ENCODE assay signal across 8 cellular contexts in the genomic region with DNA sequence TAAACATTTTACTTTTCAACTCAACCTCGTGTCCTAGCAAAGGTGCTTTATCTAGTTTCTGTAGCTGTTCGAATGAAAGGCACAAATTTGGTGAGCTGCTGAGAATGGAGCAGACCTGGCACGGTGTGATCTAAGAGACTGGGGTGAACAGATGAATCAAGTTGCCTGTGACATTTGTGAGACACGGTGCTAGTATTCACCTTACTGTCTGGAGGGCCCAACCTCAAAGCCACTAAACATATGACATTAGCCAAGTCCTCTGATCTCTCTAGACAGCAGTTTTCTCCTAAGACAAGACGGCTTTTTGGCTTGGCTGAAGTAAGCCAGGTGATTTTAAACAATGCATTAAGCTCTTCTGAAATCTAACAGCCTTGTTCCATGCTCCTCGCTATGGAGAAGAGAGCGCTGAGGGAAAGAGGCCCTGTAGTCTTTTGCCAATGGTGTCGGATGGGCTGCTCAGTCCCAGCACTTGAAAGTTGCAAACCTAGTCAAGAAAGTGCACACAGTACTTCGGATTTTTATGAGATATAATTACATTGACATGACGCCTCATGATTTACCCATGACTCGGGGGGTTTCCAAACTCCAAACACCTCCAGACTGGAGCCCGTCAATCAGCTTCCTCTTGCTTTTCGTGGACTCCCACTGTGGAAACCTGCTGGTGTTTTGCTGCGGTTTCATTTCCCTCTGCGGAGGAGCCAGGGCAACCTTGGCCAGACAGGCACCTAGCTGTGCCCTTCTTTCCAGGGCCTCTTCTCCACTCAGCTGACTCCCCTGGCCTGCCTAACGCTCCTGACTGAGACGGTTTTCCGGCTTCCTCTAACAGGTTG. TPM values are rescaled to one million over a fixed set of nuclear protein-coding genes. Genes with fewer than 3 reads are reported as not detected.
DNase-seq lines count a peak whose midpoint lies in the region; ATAC-seq and TF ChIP-seq lines count a peak whose summit lies in the region.

No MANE protein-coding gene starts in this region.

- no peaks in the 10 kb centered on the region for H3K27me3 Mint-ChIP-seq in stimulated activated naive CD8-positive, alpha-beta T cell treated with anti-CD3 and anti-CD28 coated beads, Interleukin-15, amount 100 ng/mL, for 72 hours

- TF ChIP-seq RAD21 in liver (IDR thresholded peaks at IDR 0.05): no peak

- no peaks in the 10 kb centered on the region for H3K9me3 ChIP-seq in liver (ENCODE audit: control insufficient read depth in 4 of 4, low read length in 3 of 4)

- ATAC-seq in stimulated activated naive CD8-positive, alpha-beta T cell treated with anti-CD3 and anti-CD28 coated beads, Interleukin-15, amount 100 ng/mL, for 72 hours: peak; percentile 50

- H3K27me3 ChIP-seq in liver (ENCODE audit: control insufficient read depth in 4 of 4, insufficient read depth in 4 of 4, low read length in 3 of 4): no peaks in the 10 kb centered on the region

- H3K4me3 Mint-ChIP-seq in stimulated activated naive CD8-positive, alpha-beta T cell treated with anti-CD3 and anti-CD28 coated beads, Interleukin-15, amount 100 ng/mL, for 72 hours: peak overlapping the region; percentile 98 to 99

- TF ChIP-seq CTCF in astrocyte of the spinal cord (IDR thresholded peaks at IDR 0.05; ENCODE audit: low read depth, low read length) (no peak), liver (IDR thresholded peaks at IDR 0.05; ENCODE audit: low read depth, low read length, missing input control) (no peak)

- peaks cover 5 to 34% (median 26%) of the 10 kb centered on the region in 4 donors for H3K4me1 ChIP-seq in liver (ENCODE audit: control insufficient read depth in 4 of 4, insufficient read depth in 4 of 4, low read length in 3 of 4)

- peak overlapping the region; percentile 96 to 97 for H3K27ac Mint-ChIP-seq in stimulated activated naive CD8-positive, alpha-beta T cell treated with anti-CD3 and anti-CD28 coated beads, Interleukin-15, amount 100 ng/mL, for 72 hours

- in situ Hi-C loops in astrocyte of the spinal cord (cut with HindIII; ENCODE audit: low sequenced_read_pairs): no loop called here

- 20% methylated on average over 18 of the region's 18 CpGs for WGBS in liver

- H3K4me3 ChIP-seq in astrocyte of the spinal cord (ENCODE audit: low read depth, low read length) (peak overlapping the region; percentile 81), liver (ENCODE audit: low read depth in 1 of 3, low read length in 3 of 3) (peak overlapping the region; percentile 65 to 96 (median 85))

- peaks cover 3 to 7% (median 6%) of the 10 kb centered on the region in 4 donors for H3K36me3 ChIP-seq in liver (ENCODE audit: control insufficient read depth in 4 of 4, insufficient read depth in 3 of 4, low read depth in 1 of 4, low read length in 3 of 4)

- peaks cover 31% of the 10 kb centered on the region for H3K4me1 Mint-ChIP-seq in stimulated activated naive CD8-positive, alpha-beta T cell treated with anti-CD3 and anti-CD28 coated beads, Interleukin-15, amount 100 ng/mL, for 72 hours

- H3K27ac ChIP-seq in liver (ENCODE audit: low read depth in 1 of 2, low read length in 2 of 2): peak overlapping the region; percentile 74 to 84

- DNase-seq in stimulated activated CD8-positive, alpha-beta memory T cell treated with anti-CD3 and anti-CD28 coated beads, Interleukin-12 subunit alpha, Interleukin-12 subunit beta, amount 100 ng/mL, for 1 hour (ENCODE audit: low read depth): peak; percentile 8
- DNase-seq in stimulated activated CD8-positive, alpha-beta memory T cell treated with anti-CD3 and anti-CD28 coated beads, Interleukin-4, amount 100 ng/mL, for 48 hours: no peak
- DNase-seq in MV-4-11 (lab: John Stamatoyannopoulos, UW) (peak; percentile 59), astrocyte of the spinal cord (ENCODE audit: low read depth, low spot score) (no peak), DMS153 treated with DMSO at 0.1 percent for 48 hours (lab: John Stamatoyannopoulos, UW; ENCODE audit: unreplicated experiment) (no peak), GM19240 (ENCODE audit: insufficient read length, low spot score) (no peak)
- DNase-seq in stimulated activated naive CD8-positive, alpha-beta T cell treated with anti-CD3 and anti-CD28 coated beads, Interleukin-15, amount 100 ng/mL, for 72 hours: peak; percentile 32 to 40

- H3K9ac ChIP-seq in liver (ENCODE audit: low read depth in 1 of 2, low read length in 2 of 2): peak overlapping the region; percentile 40 to 73

- H3K9me3 Mint-ChIP-seq in stimulated activated naive CD8-positive, alpha-beta T cell treated with anti-CD3 and anti-CD28 coated beads, Interleukin-15, amount 100 ng/mL, for 72 hours: no peaks in the 10 kb centered on the region

TF ChIP-seq in liver, 16 proteins besides CTCF, POLR2A, EP300 and RAD21:
- peak; percentile 37 for TF ChIP-seq TAF1 (conservative IDR thresholded peaks at IDR 0.05)
- TF ChIP-seq SP1 (IDR thresholded peaks at IDR 0.05): no peak

RNA-seq across cellular contexts. Expression of a gene that starts 0.8 kb away (rescaled TPM):
- 10 to 100 TPM; 21.1 to 31.0 TPM for total RNA-seq in liver
- polyA plus RNA-seq in liver: 10 to 100 TPM; 14.3 to 25.9 TPM

RNA-seq across cellular contexts. Expression of a gene that starts 55.4 kb away (rescaled TPM):
- 10 to 100 TPM; 19.1 to 39.8 TPM for total RNA-seq in liver
- polyA plus RNA-seq in liver: 1 to 10 TPM; 3.1 to 8.0 TPM

Comparison
In these comparisons a context has a peak if more than half of its experiments do, and no peak if none do; other contexts are left out.
1. DNase-seq: peak in stimulated activated CD8-positive, alpha-beta memory T cell treated with anti-CD3 and anti-CD28 coated beads, Interleukin-12 subunit alpha, Interleukin-12 subunit beta, amount 100 ng/mL, for 1 hour (single experiment), MV-4-11 (single experiment) and stimulated activated naive CD8-positive, alpha-beta T cell treated with anti-CD3 and anti-CD28 coated beads, Interleukin-15, amount 100 ng/mL, for 72 hours (2 of 2); none in stimulated activated CD8-positive, alpha-beta memory T cell treated with anti-CD3 and anti-CD28 coated beads, Interleukin-4, amount 100 ng/mL, for 48 hours (single experiment), astrocyte of the spinal cord (single experiment), DMS153 treated with DMSO at 0.1 percent for 48 hours (single experiment) and GM19240 (single experiment).